Comparison of ENCODE assay signal across 8 cellular contexts in the genomic region with DNA sequence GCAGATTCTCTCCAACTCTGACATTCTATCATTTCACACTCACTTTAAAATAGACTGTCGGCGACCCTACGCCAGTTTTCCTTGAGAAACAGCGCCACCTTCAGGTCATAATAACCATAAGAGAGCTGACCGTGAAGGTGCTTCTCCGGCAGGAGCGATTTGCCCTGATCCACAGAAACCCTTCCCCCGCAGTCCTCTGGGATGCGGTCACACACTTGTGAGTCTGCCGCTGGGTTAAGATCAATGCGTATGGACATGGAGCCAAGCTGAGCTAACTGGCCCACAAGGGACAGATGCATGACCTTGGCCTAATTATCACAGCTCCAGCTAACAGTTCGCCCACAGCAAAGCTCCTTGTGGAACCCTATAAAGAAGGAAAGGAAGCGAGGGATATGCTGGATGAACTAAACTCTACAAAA. TPM values are rescaled to one million over a fixed set of nuclear protein-coding genes. Genes with fewer than 3 reads are reported as not detected.
DNase-seq lines count a peak whose midpoint lies in the region; ATAC-seq, FAIRE-seq and TF ChIP-seq lines count a peak whose summit lies in the region.

No MANE protein-coding gene starts in this region.

- POLR2A ChIA-PET in HepG2 (lab: Yijun Ruan, JAX), result interaction anchor here (0.9 kb wide), 1 partner anchor 128 kb away, joined by 3 read pairs; a partner anchor contains a TSS

- H3K36me3 ChIP-seq in HepG2 (replicated peaks in 1 of 2; ENCODE audit: control insufficient read depth in 1 of 2, insufficient read depth in 2 of 2, low read length in 2 of 2), result no peaks in the 10 kb centered on the region

- peaks cover 10% of the 10 kb centered on the region for H3K4me1 ChIP-seq in HepG2 (ENCODE audit: insufficient read depth, low read length)

- TF ChIP-seq EP300 in HepG2 (IDR thresholded peaks at IDR 0.05; ENCODE audit: low read depth in 2 of 2, low read length in 2 of 2) (no peak), HepG2 (CRISPR knock-in tag; IDR thresholded peaks at IDR 0.05; ENCODE audit: borderline replicate concordance) (no peak)

- H3K9me3 ChIP-seq in HepG2 (ENCODE audit: low read length), result no peaks in the 10 kb centered on the region

- peak; percentile 47; the same call in 1 of the 2 replicates for TF ChIP-seq RAD21 in HepG2 (CRISPR knock-in tag; IDR thresholded peaks at IDR 0.05)

- in situ Hi-C loops in HepG2 (cut with HindIII; ENCODE audit: extremely low pct_ligation_motif_present, low pct_unique_long_range_greater_than_20kb), result loop anchor here (5.0 to 10.0 kb wide), 4 partner anchors 165 to 362 kb away; no protein-coding TSS in a partner anchor

- TF ChIP-seq CTCF in HepG2 (CRISPR knock-in tag; IDR thresholded peaks at IDR 0.05), result peak; percentile 78

- WGBS in HepG2 (ENCODE audit: low lambda C conversion rate), result 7% methylated on average over 11 of the region's 13 CpGs

- no TSS peak for BruUV-seq in HepG2 (replicated peaks; lab: Mats Ljungman, UMichigan)

- peaks cover 0 to 20% of the 10 kb centered on the region in 2 experiments; a peak in 2 of 5 replicates for H3K27me3 ChIP-seq in HepG2 (ENCODE audit: control insufficient read depth in 1 of 2, insufficient read depth in 2 of 2, low read length in 2 of 2)

- ATAC-seq in HepG2 (peak; percentile 84), GM19397 (IDR thresholded peaks at IDR 0.05; ENCODE audit: unreplicated experiment) (no peak)

- H2AFZ ChIP-seq in HepG2 (ENCODE audit: low read length), result no peak overlapping the region

- FAIRE-seq in GM19239 (lab: Jason Lieb, UNC), result peak; percentile 90
- peak; percentile 56 for FAIRE-seq in HepG2 (lab: Jason Lieb, UNC)

- intact Hi-C loops in HepG2 (cut with micrococcal nuclease; ENCODE audit: unreplicated experiment), result loop anchor here (1.0 to 2.0 kb wide), 4 partner anchors 64 to 364 kb away; no protein-coding TSS in a partner anchor

- H3K27ac ChIP-seq in HepG2 (ENCODE audit: extremely low read length, insufficient read depth, low read length), result no peak overlapping the region

- H3K9ac ChIP-seq in HepG2 (ENCODE audit: insufficient read depth, low read depth, low read length), result no peak overlapping the region

- H3K4me2 ChIP-seq in HepG2 (ENCODE audit: low read depth, low read length), result peak overlapping the region; percentile 64

- no peaks in the 10 kb centered on the region for H3K79me2 ChIP-seq in HepG2 (ENCODE audit: insufficient read depth, low read length)

- no peak for TF ChIP-seq POLR2A in HepG2 (IDR thresholded peaks at IDR 0.05; ENCODE audit: insufficient read depth in 1 of 2, low read depth in 2 of 2, low read length in 2 of 2)

- DNase-seq in AG08395 (ENCODE audit: low spot score) (peak; percentile 47), GM19239 (ENCODE audit: insufficient read length, low spot score) (peak; percentile 12), NCI-H2196 (lab: John Stamatoyannopoulos, UW; ENCODE audit: unreplicated experiment) (peak; percentile 88), dermis microvascular lymphatic vessel endothelial cell (ENCODE audit: low read depth in 2 of 2) (peak; percentile 47 to 69), HepG2 (ENCODE audit: low spot score) (peak; percentile 60)
- DNase-seq in activated CD4-positive, CD25-positive, alpha-beta regulatory T cell (lab: John Stamatoyannopoulos, UW), result peak in 3 of 4 experiments; percentile 10 to 32 (median 28)
- peak; percentile 35 to 40 (median 38) for DNase-seq in stimulated activated CD4-positive, alpha-beta T cell treated with anti-CD3 and anti-CD28 coated beads, TNF-alpha, amount 100 ng/mL, for 24 hours (ENCODE audit: low read depth in 3 of 3)

- no peak overlapping the region for H3K4me3 ChIP-seq in HepG2 (replicated peaks in 1 of 3; ENCODE audit: insufficient read depth in 1 of 3, low read depth in 2 of 3, low read length in 3 of 3)

- H4K20me1 ChIP-seq in HepG2 (ENCODE audit: insufficient read depth, low read length), result no peaks in the 10 kb centered on the region

- CTCF ChIA-PET in HepG2 (lab: Yijun Ruan, JAX; ENCODE audit: low intra/inter-chr PET ratio, low total read pairs), result interaction anchor here (1.5 to 2.4 kb wide), 3 partner anchors 202 to 275 kb away, joined by 4 to 14 read pairs (median 11); no protein-coding TSS in a partner anchor

TF ChIP-seq in HepG2, 621 proteins besides CTCF, POLR2A, EP300 and RAD21 (continues in another document):
- TF ChIP-seq, protein P1, sequence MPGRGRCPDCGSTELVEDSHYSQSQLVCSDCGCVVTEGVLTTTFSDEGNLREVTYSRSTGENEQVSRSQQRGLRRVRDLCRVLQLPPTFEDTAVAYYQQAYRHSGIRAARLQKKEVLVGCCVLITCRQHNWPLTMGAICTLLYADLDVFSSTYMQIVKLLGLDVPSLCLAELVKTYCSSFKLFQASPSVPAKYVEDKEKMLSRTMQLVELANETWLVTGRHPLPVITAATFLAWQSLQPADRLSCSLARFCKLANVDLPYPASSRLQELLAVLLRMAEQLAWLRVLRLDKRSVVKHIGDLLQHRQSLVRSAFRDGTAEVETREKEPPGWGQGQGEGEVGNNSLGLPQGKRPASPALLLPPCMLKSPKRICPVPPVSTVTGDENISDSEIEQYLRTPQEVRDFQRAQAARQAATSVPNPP (CRISPR knock-in tag; IDR thresholded peaks at IDR 0.05), result no peak
- TF ChIP-seq SALL1 (CRISPR knock-in tag; IDR thresholded peaks at IDR 0.05) (peak; percentile 40), ZKSCAN8 (CRISPR knock-in tag; IDR thresholded peaks at IDR 0.05; ENCODE audit: borderline replicate concordance) (no peak), SRSF1 (optimal IDR thresholded peaks at IDR 0.05; ENCODE audit: low read depth, low read length) (no peak), STAG1 (CRISPR knock-in tag; IDR thresholded peaks at IDR 0.05) (peak; percentile 66), U2AF1 (optimal IDR thresholded peaks at IDR 0.05; ENCODE audit: low read depth, low read length) (no peak), MAFF (IDR thresholded peaks at IDR 0.05; ENCODE audit: low read depth, low read length) (no peak), SP4 (CRISPR knock-in tag; IDR thresholded peaks at IDR 0.05) (no peak), MATR3 (CRISPR knock-in tag; IDR thresholded peaks at IDR 0.05) (no peak), SMC3 (IDR thresholded peaks at IDR 0.05; ENCODE audit: low read length) (peak; percentile 64), SNRNP70 (IDR thresholded peaks at IDR 0.05; ENCODE audit: low read depth, low read length) (no peak)
- TF ChIP-seq, protein P2, sequence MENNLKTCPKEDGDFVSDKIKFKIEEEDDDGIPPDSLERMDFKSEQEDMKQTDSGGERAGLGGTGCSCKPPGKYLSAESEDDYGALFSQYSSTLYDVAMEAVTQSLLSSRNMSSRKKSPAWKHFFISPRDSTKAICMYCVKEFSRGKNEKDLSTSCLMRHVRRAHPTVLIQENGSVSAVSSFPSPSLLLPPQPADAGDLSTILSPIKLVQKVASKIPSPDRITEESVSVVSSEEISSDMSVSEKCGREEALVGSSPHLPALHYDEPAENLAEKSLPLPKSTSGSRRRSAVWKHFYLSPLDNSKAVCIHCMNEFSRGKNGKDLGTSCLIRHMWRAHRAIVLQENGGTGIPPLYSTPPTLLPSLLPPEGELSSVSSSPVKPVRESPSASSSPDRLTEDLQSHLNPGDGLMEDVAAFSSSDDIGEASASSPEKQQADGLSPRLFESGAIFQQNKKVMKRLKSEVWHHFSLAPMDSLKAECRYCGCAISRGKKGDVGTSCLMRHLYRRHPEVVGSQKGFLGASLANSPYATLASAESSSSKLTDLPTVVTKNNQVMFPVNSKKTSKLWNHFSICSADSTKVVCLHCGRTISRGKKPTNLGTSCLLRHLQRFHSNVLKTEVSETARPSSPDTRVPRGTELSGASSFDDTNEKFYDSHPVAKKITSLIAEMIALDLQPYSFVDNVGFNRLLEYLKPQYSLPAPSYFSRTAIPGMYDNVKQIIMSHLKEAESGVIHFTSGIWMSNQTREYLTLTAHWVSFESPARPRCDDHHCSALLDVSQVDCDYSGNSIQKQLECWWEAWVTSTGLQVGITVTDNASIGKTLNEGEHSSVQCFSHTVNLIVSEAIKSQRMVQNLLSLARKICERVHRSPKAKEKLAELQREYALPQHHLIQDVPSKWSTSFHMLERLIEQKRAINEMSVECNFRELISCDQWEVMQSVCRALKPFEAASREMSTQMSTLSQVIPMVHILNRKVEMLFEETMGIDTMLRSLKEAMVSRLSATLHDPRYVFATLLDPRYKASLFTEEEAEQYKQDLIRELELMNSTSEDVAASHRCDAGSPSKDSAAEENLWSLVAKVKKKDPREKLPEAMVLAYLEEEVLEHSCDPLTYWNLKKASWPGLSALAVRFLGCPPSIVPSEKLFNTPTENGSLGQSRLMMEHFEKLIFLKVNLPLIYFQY (CRISPR knock-in tag; IDR thresholded peaks at IDR 0.05; ENCODE audit: borderline replicate concordance), result no peak

RNA-seq across cellular contexts. Expression of a gene that starts 32.8 kb away (rescaled TPM):
- 8.3 and 8.7 TPM in 2 replicates for total RNA-seq in dermis microvascular lymphatic vessel endothelial cell
- total RNA-seq in HepG2 (2016; rRNA removed; fragmentation: Illumina TruSeq; extraction: Trizol), result 5.1 TPM in 2 replicates
- 8.0 and 10.6 TPM in 2 replicates for total RNA-seq in HepG2 (2016; cell fraction: cytosol; rRNA removed; fragmentation: Illumina TruSeq; extraction: Trizol; ENCODE audit: low read depth)
- total RNA-seq in HepG2 (2016; cell fraction: insoluble cytoplasmic fraction; rRNA removed; fragmentation: Illumina TruSeq; extraction: Trizol), result 5.5 and 7.2 TPM in 2 replicates
- total RNA-seq in HepG2 (2016; cell fraction: membrane; rRNA removed; fragmentation: Illumina TruSeq; extraction: Trizol), result 11.6 and 12.1 TPM in 2 replicates
- 10.4 and 11.8 TPM in 2 replicates for total RNA-seq in HepG2 (2016; cell fraction: nucleus; rRNA removed; fragmentation: Illumina TruSeq; extraction: Trizol)
- 22.7 and 24.1 TPM in 2 replicates for polyA plus RNA-seq in HepG2 (2011; rRNA removed)
- polyA plus RNA-seq in HepG2 (2011; cell fraction: cytosol; rRNA removed), result 9.2 and 17.6 TPM in 2 replicates
- polyA plus RNA-seq in HepG2 (2011; cell fraction: nucleus; rRNA removed), result 6.2 and 9.8 TPM in 2 replicates
- polyA plus RNA-seq in HepG2 (2012), result 17.1 and 17.4 TPM in 2 replicates
- 23.1 and 23.9 TPM in 2 replicates for polyA plus RNA-seq in HepG2 (2016; cell fraction: cytosol; fragmentation: Illumina TruSeq; extraction: Trizol; ENCODE audit: low read depth)
- polyA plus RNA-seq in HepG2 (2016; cell fraction: insoluble cytoplasmic fraction; fragmentation: Illumina TruSeq; extraction: Trizol; ENCODE audit: low read depth), result 12.2 and 18.4 TPM in 2 replicates
- 23.8 and 24.7 TPM in 2 replicates for polyA plus RNA-seq in HepG2 (2016; cell fraction: membrane; fragmentation: Illumina TruSeq; extraction: Trizol; ENCODE audit: low read depth)
- 25.5 and 26.4 TPM in 2 replicates for polyA plus RNA-seq in HepG2 (2016; cell fraction: nucleus; fragmentation: Illumina TruSeq; extraction: Trizol; ENCODE audit: insufficient read depth, low read depth)
- 7.5 and 12.0 TPM in 2 replicates for polyA minus RNA-seq in HepG2 (2011; rRNA and poly(A)+ RNA removed; ENCODE audit: low replicate concordance)
- polyA minus RNA-seq in HepG2 (2011; cell fraction: cytosol; rRNA and poly(A)+ RNA removed), result 6.8 and 9.2 TPM in 2 replicates
- polyA minus RNA-seq in HepG2 (2011; cell fraction: nucleus; rRNA and poly(A)+ RNA removed), result 12.5 and 21.0 TPM in 2 replicates

Comparison
In these comparisons a context has a peak if more than half of its experiments do, and no peak if none do; other contexts are left out.
1. DNase-seq: peak in every context shown above with its lines; median percentile 88 in NCI-H2196; 60 in HepG2; 58 in dermis microvascular lymphatic vessel endothelial cell; 47 in AG08395; 38 in stimulated activated CD4-positive, alpha-beta T cell treated with anti-CD3 and anti-CD28 coated beads, TNF-alpha, amount 100 ng/mL, for 24 hours; 28 in activated CD4-positive, CD25-positive, alpha-beta regulatory T cell; 12 in GM19239.